In the genomic region with DNA sequence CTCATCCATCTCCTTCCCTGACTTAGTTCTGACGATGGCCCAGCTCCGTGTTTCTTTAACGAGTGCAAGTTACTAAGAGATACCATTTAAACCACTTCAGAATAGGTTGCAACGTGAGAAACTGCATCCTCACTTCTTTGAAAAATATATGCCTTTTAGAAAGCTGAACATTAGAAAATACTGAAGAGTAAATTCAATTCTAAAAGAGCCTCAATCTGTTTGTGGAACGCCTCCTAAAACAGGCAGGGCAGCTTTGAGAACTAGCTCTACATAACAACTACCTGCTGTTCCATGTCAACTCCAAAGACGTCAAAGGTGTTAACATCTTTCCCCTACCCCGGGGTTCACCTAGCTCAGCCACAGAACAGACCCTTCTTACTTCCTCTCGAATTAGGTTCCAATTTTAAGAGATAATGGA, we compare ENCODE assay signal across 9 cellular contexts. TPM values are rescaled to one million over a fixed set of nuclear protein-coding genes. Genes with fewer than 3 reads are reported as not detected.
DNase-seq lines count a peak whose midpoint lies in the region; TF ChIP-seq lines count a peak whose summit lies in the region.
"Had no signal": no experiment of that assay in that cellular context is flagged by ENCODE, and none has a peak within 500 bp of the region (broad histone marks: within the 10 kb centered on the region; RNA-seq: fewer than 3 reads in every experiment).

No MANE protein-coding gene starts in this region.

- 51 to 57% (median 56%) methylated on average over 8 of the region's 8 CpGs for WGBS in adrenal gland, 4 donors
- WGBS in testis, 2 donors = 35 to 50% methylated on average over 8 of the region's 8 CpGs

- intact Hi-C loops in adrenal gland (cut with DNase I) (loop anchor here in 1 of 2 donors (10.0 kb wide), 1 partner anchor 153 kb away; no protein-coding TSS in a partner anchor), testis (cut with DNase I; ENCODE audit: low total_unique reads) (no loop called here)

- TF ChIP-seq POLR2A in adrenal gland (IDR thresholded peaks at IDR 0.05) (no peak), testis (IDR thresholded peaks at IDR 0.05) (no peak), erythroblast (IDR thresholded peaks at IDR 0.05; ENCODE audit: low read length) (no peak)

- H3K27ac Mint-ChIP-seq in activated CD4-positive, alpha-beta T cell treated with anti-CD3 and anti-CD28 coated beads, Interleukin-2, amount 10 ng/mL, durations not matched to agents 7 days and 5 days = peak overlapping the region; percentile 20

- DNase-seq in activated CD4-positive, alpha-beta T cell treated with anti-CD3 and anti-CD28 coated beads, Interleukin-2, amount 10 ng/mL, durations not matched to agents 7 days and 5 days = no peak
- no peak for DNase-seq in activated CD4-positive, alpha-beta T cell treated with anti-CD3 and anti-CD28 coated beads for 4 hours
- DNase-seq in adrenal gland = no peak
- peak; percentile 74 for DNase-seq in kidney glomerular epithelial cell (lab: John Stamatoyannopoulos, UW)
- no peak for DNase-seq in testis
- DNase-seq in erythroblast (lab: John Stamatoyannopoulos, UW) = no peak
- no peak for DNase-seq in NCI-H524 (lab: John Stamatoyannopoulos, UW)
- DNase-seq in DMS 273 (lab: John Stamatoyannopoulos, UW; ENCODE audit: unreplicated experiment) = no peak
- DNase-seq: foreskin keratinocyte had no signal

- H3K27ac ChIP-seq in adrenal gland = peak overlapping the region in 3 of 5 donors; percentile 94 to 99 (median 97)
- peak overlapping the region; percentile 74 to 93 for H3K27ac ChIP-seq in testis
- H3K27ac ChIP-seq: foreskin keratinocyte had no signal

- H3K27me3 Mint-ChIP-seq in activated CD4-positive, alpha-beta T cell treated with anti-CD3 and anti-CD28 coated beads, Interleukin-2, amount 10 ng/mL, durations not matched to agents 7 days and 5 days = peaks cover 80% of the 10 kb centered on the region

- no peaks in the 10 kb centered on the region for H3K9me3 Mint-ChIP-seq in activated CD4-positive, alpha-beta T cell treated with anti-CD3 and anti-CD28 coated beads, Interleukin-2, amount 10 ng/mL, durations not matched to agents 7 days and 5 days

- H3K36me3 ChIP-seq in adrenal gland (replicated peaks in 1 of 2) (no peaks in the 10 kb centered on the region), testis (ENCODE audit: low read depth, missing control alignments) (no peaks in the 10 kb centered on the region)

- no peak for TF ChIP-seq CTCF in adrenal gland (IDR thresholded peaks at IDR 0.05)
- TF ChIP-seq CTCF in testis (IDR thresholded peaks at IDR 0.05) = no peak

- peaks cover 4 to 16% of the 10 kb centered on the region in 2 donors for H3K4me1 ChIP-seq in adrenal gland (replicated peaks in 1 of 2)
- H3K4me1 ChIP-seq in testis = peaks cover 15% of the 10 kb centered on the region
- H3K4me1 ChIP-seq: foreskin keratinocyte had no signal

- H3K4me3 ChIP-seq in adrenal gland (peak overlapping the region in 1 of 4 donors; percentile 74), testis (peak overlapping the region; percentile 73 to 82)

- H3K27me3 ChIP-seq in adrenal gland (no peaks in the 10 kb centered on the region), testis (no peaks in the 10 kb centered on the region)

- peaks cover 2% of the 10 kb centered on the region for H3K36me3 Mint-ChIP-seq in activated CD4-positive, alpha-beta T cell treated with anti-CD3 and anti-CD28 coated beads, Interleukin-2, amount 10 ng/mL, durations not matched to agents 7 days and 5 days (ENCODE audit: low read depth)

- CTCF ChIA-PET in activated CD4-positive, alpha-beta T cell treated with anti-CD3 and anti-CD28 coated beads, Interleukin-2, amount 10 ng/mL, durations not matched to agents 7 days and 5 days (lab: Charles Lee) = interaction anchor here (0.9 kb wide), 1 partner anchor 13 kb away, joined by 3 read pairs; no protein-coding TSS in a partner anchor

- POLR2A ChIA-PET in activated CD4-positive, alpha-beta T cell treated with anti-CD3 and anti-CD28 coated beads, Interleukin-2, amount 10 ng/mL, durations not matched to agents 7 days and 5 days (lab: Charles Lee) = interaction anchor here (0.6 kb wide), 1 partner anchor 8 kb away, joined by 3 read pairs; no protein-coding TSS in a partner anchor

- H3K9me3 ChIP-seq in adrenal gland (replicated peaks in 1 of 3) (no peaks in the 10 kb centered on the region), testis (no peaks in the 10 kb centered on the region)

- H3K4me1 Mint-ChIP-seq in activated CD4-positive, alpha-beta T cell treated with anti-CD3 and anti-CD28 coated beads, Interleukin-2, amount 10 ng/mL, durations not matched to agents 7 days and 5 days = peaks cover 34% of the 10 kb centered on the region

- H3K4me3 Mint-ChIP-seq in activated CD4-positive, alpha-beta T cell treated with anti-CD3 and anti-CD28 coated beads, Interleukin-2, amount 10 ng/mL, durations not matched to agents 7 days and 5 days = peak overlapping the region; percentile 37

RNA-seq across cellular contexts. Expression of gene BHLHE41, which starts 3.5 kb away (rescaled TPM):
- total RNA-seq in activated CD4-positive, alpha-beta T cell treated with anti-CD3 and anti-CD28 coated beads, Interleukin-2, amount 10 ng/mL, durations not matched to agents 7 days and 5 days = not detected
- total RNA-seq in adrenal gland (10 to 100 TPM in 7 of 8 donors, 1 to 10 TPM in 1; 9.9 to 62.9 (median 24.3) TPM), testis (10 to 100 TPM; 13.9 to 23.8 TPM)
- polyA plus RNA-seq in adrenal gland (10 to 100 TPM; 14.1 to 35.1 (median 15.4) TPM), testis (ENCODE audit: insufficient read depth, low read depth, low replicate concordance) (10.0 TPM)

Comparison
In these comparisons a context has a peak if more than half of its experiments do, and no peak if none do; other contexts are left out.
1. RNA of gene BHLHE41, which starts 3.5 kb away (total RNA-seq): 9.9 to 62.9 TPM in adrenal gland and 13.9 to 23.8 TPM in testis; not detected in activated CD4-positive, alpha-beta T cell treated with anti-CD3 and anti-CD28 coated beads, Interleukin-2, amount 10 ng/mL, durations not matched to agents 7 days and 5 days; every median in the first group is over 10 times any median in the second.